In genomic region chr1:183636783-183637182, GRCh38 we compare ENCODE assay signal across 1 cellular context.
TF ChIP-seq lines count a peak whose summit lies in the region.

No MANE protein-coding gene starts in this region.

TF ChIP-seq in H1, 55 proteins besides CTCF, POLR2A, EP300 and RAD21 (continued from another document):
- TF ChIP-seq E2F6 (IDR thresholded peaks at IDR 0.05) (no peak), SUZ12 (IDR thresholded peaks at IDR 0.05; ENCODE audit: low read length) (no peak), KDM5A (IDR thresholded peaks at IDR 0.05; ENCODE audit: low read length) (no peak), HDAC2 (IDR thresholded peaks at IDR 0.05; ENCODE audit: borderline replicate concordance in 1 of 2, low read depth in 2 of 2, low read length in 2 of 2) (no peak), CREB1 (IDR thresholded peaks at IDR 0.05) (no peak), CHD7 (IDR thresholded peaks at IDR 0.05; ENCODE audit: insufficient replicate concordance, low read length) (no peak)
TF ChIP-seq in H1: peak in this region for 0.
